In genomic region chr20:62355527-62356142, GRCh38 we compare ENCODE assay signal across 9 cellular contexts. TPM values are rescaled to one million over a fixed set of nuclear protein-coding genes. Genes with fewer than 3 reads are reported as not detected.
DNase-seq lines count a peak whose midpoint lies in the region; ATAC-seq, FAIRE-seq and TF ChIP-seq lines count a peak whose summit lies in the region.
"Had no signal": no experiment of that assay in that cellular context is flagged by ENCODE, and none has a peak within 500 bp of the region (broad histone marks: within the 10 kb centered on the region; RNA-seq: fewer than 3 reads in every experiment).

No MANE protein-coding gene starts in this region.

- H3K4me1 ChIP-seq in prostate gland (replicated peaks): peaks cover 62% of the 10 kb centered on the region

- no peak for FAIRE-seq in RCC 7860 (lab: Jason Lieb, UNC)

- DNase-seq in EH (ENCODE audit: low read depth) (peak; percentile 29), SW480 (ENCODE audit: low spot score) (peak; percentile 60), left cardiac atrium (peak; percentile 75), prostate gland (ENCODE audit: low spot score) (no peak), activated gamma-delta T cell treated with Interleukin-2 at 50 U/mL for 16 hours (no peak), RCC 7860 (ENCODE audit: low spot score) (no peak)
- DNase-seq in activated T-cell treated with anti-CD3 and anti-CD28 coated beads, Interleukin-2, amount 50 U/mL, for 4 hours: no peak
- DNase-seq: activated naive CD8-positive, alpha-beta T cell treated with anti-CD3 and anti-CD28 coated beads, Interleukin-2, amount 50 U/mL, for 24 hours had no signal

- no peak overlapping the region for H3K4me3 Mint-ChIP-seq in activated T-cell treated with anti-CD3 and anti-CD28 coated beads, Interleukin-2, amount 50 U/mL, for 4 hours
- H3K4me3 Mint-ChIP-seq: activated naive CD8-positive, alpha-beta T cell treated with anti-CD3 and anti-CD28 coated beads, Interleukin-2, amount 50 U/mL, for 24 hours had no signal

- H3K9me3 Mint-ChIP-seq in activated T-cell treated with anti-CD3 and anti-CD28 coated beads, Interleukin-2, amount 50 U/mL, for 4 hours: no peaks in the 10 kb centered on the region
- H3K9me3 Mint-ChIP-seq: activated naive CD8-positive, alpha-beta T cell treated with anti-CD3 and anti-CD28 coated beads, Interleukin-2, amount 50 U/mL, for 24 hours had no signal

- intact Hi-C loops in left cardiac atrium (cut with DNase I) (no loop called here), prostate gland (cut with DNase I) (no loop called here)

- H3K9me3 ChIP-seq in prostate gland: no peaks in the 10 kb centered on the region

- peaks cover 6% of the 10 kb centered on the region for H3K27me3 Mint-ChIP-seq in activated T-cell treated with anti-CD3 and anti-CD28 coated beads, Interleukin-2, amount 50 U/mL, for 4 hours (ENCODE audit: low read depth)

- peak; percentile 25 for TF ChIP-seq POLR2A in prostate gland (IDR thresholded peaks at IDR 0.05)

- no peak for TF ChIP-seq CTCF in prostate gland (IDR thresholded peaks at IDR 0.05)

- no peaks in the 10 kb centered on the region for H3K36me3 Mint-ChIP-seq in activated T-cell treated with anti-CD3 and anti-CD28 coated beads, Interleukin-2, amount 50 U/mL, for 4 hours (ENCODE audit: insufficient read depth)

- peak overlapping the region; percentile 81 to 84 for H3K27ac ChIP-seq in prostate gland

- H3K4me3 ChIP-seq in prostate gland: no peak overlapping the region

- no peaks in the 10 kb centered on the region for H3K4me1 Mint-ChIP-seq in activated T-cell treated with anti-CD3 and anti-CD28 coated beads, Interleukin-2, amount 50 U/mL, for 4 hours (ENCODE audit: low read depth)
- H3K4me1 Mint-ChIP-seq: activated naive CD8-positive, alpha-beta T cell treated with anti-CD3 and anti-CD28 coated beads, Interleukin-2, amount 50 U/mL, for 24 hours had no signal

- peak; percentile 21 to 47 for ATAC-seq in left cardiac atrium
- ATAC-seq in GM19463 (IDR thresholded peaks at IDR 0.05; ENCODE audit: unreplicated experiment): no peak
- ATAC-seq in activated T-cell treated with anti-CD3 and anti-CD28 coated beads, Interleukin-2, amount 50 U/mL, for 4 hours: no peak
- ATAC-seq: activated naive CD8-positive, alpha-beta T cell treated with anti-CD3 and anti-CD28 coated beads, Interleukin-2, amount 50 U/mL, for 24 hours had no signal

- 21% methylated on average over 19 of the region's 19 CpGs for WGBS in prostate gland

- H3K27me3 ChIP-seq in prostate gland (replicated peaks; ENCODE audit: insufficient read depth): no peaks in the 10 kb centered on the region

- H3K36me3 ChIP-seq in prostate gland: peaks cover 0 to 6% of the 10 kb centered on the region in 2 donors

RNA-seq across cellular contexts. Expression of gene LAMA5, which starts 11.5 kb away (rescaled TPM):
- 100 to 1,000 TPM in 1 of 2 donors, 10 to 100 TPM in 1; 70.4 to 113 TPM for total RNA-seq in left cardiac atrium
- total RNA-seq in prostate gland: 100 to 1,000 TPM; 170 to 272 TPM
- 1 to 10 TPM in 1 of 3 donors, under 1 TPM in 2; 0.82 to 1.0 (median 0.84) TPM for total RNA-seq in activated T-cell treated with anti-CD3 and anti-CD28 coated beads, Interleukin-2, amount 50 U/mL, for 4 hours

RNA-seq across cellular contexts. Expression of gene RPS21, which starts 31.3 kb away (rescaled TPM):
- total RNA-seq in left cardiac atrium (100 to 1,000 TPM; 733 to 750 TPM), prostate gland (1,000 to 10,000 TPM; 1,506 to 4,377 TPM)
- total RNA-seq in activated T-cell treated with anti-CD3 and anti-CD28 coated beads, Interleukin-2, amount 50 U/mL, for 4 hours: 1,000 to 10,000 TPM; 2,653 to 2,730 (median 2,725) TPM

RNA-seq across cellular contexts. Expression of gene CABLES2, which starts 51.5 kb away (rescaled TPM):
- 10 to 100 TPM; 20.6 to 25.3 TPM for total RNA-seq in left cardiac atrium
- total RNA-seq in prostate gland: 10 to 100 TPM in 1 of 2 donors, 1 to 10 TPM in 1; 4.1 to 31.3 TPM
- 1 to 10 TPM; 6.1 to 7.9 (median 6.9) TPM for total RNA-seq in activated T-cell treated with anti-CD3 and anti-CD28 coated beads, Interleukin-2, amount 50 U/mL, for 4 hours

RNA-seq across cellular contexts. Expression of gene ADRM1, which starts 52.8 kb away (rescaled TPM):
- total RNA-seq in left cardiac atrium (10 to 100 TPM; 57.9 to 76.9 TPM), prostate gland (100 to 1,000 TPM; 149 to 207 TPM)
- 100 to 1,000 TPM; 259 to 285 (median 274) TPM for total RNA-seq in activated T-cell treated with anti-CD3 and anti-CD28 coated beads, Interleukin-2, amount 50 U/mL, for 4 hours

Comparison
In these comparisons a context has a peak if more than half of its experiments do, and no peak if none do; other contexts are left out.
1. DNase-seq: peak in EH (single experiment), SW480 (single experiment) and left cardiac atrium (single experiment); none in prostate gland (single experiment), activated gamma-delta T cell treated with Interleukin-2 at 50 U/mL for 16 hours (single experiment), RCC 7860 (single experiment) and activated T-cell treated with anti-CD3 and anti-CD28 coated beads, Interleukin-2, amount 50 U/mL, for 4 hours (single experiment).
2. ATAC-seq: peak in left cardiac atrium (2 of 2); none in GM19463 (single experiment) and activated T-cell treated with anti-CD3 and anti-CD28 coated beads, Interleukin-2, amount 50 U/mL, for 4 hours (0 of 2).
3. RNA of gene LAMA5, which starts 11.5 kb away (total RNA-seq): 170 to 272 TPM in prostate gland and 70.4 to 113 TPM in left cardiac atrium; 0.82 to 1.0 TPM in activated T-cell treated with anti-CD3 and anti-CD28 coated beads, Interleukin-2, amount 50 U/mL, for 4 hours; every median in the first group is over 10 times any median in the second.